In genomic region chr16:4371481-4372314, GRCh38 we compare ENCODE assay signal across 8 cellular contexts. TPM values are rescaled to one million over a fixed set of nuclear protein-coding genes. Genes with fewer than 3 reads are reported as not detected.
DNase-seq lines count a peak whose midpoint lies in the region; ATAC-seq and TF ChIP-seq lines count a peak whose summit lies in the region.

Gene VASN, plus strand, starts transcription at chr16:4371848. Its CDS starts 9,030 bp downstream, at chr16:4380878.

- H3K27me3 Mint-ChIP-seq in osteocyte (ENCODE audit: unreplicated experiment) = no peaks in the 10 kb centered on the region

- TF ChIP-seq POLR2A in testis (IDR thresholded peaks at IDR 0.05) = peak; percentile 82

- intact Hi-C loops in Right ventricle myocardium inferior (cut with DNase I) (loop anchor here (5.0 kb wide), 1 partner anchor 41 kb away; no protein-coding TSS in a partner anchor), testis (cut with DNase I; ENCODE audit: low total_unique reads) (no loop called here)

- H3K4me1 ChIP-seq in testis = peaks cover 45% of the 10 kb centered on the region

- TF ChIP-seq CTCF in osteocyte (IDR thresholded peaks at IDR 0.05) = no peak
- no peak for TF ChIP-seq CTCF in testis (IDR thresholded peaks at IDR 0.05)

- ATAC-seq in activated naive CD4-positive, alpha-beta T cell treated with anti-CD3 and anti-CD28 coated beads, Interleukin-2, amount 50 U/mL, for 72 hours = peak; percentile 76 to 89
- ATAC-seq in Right ventricle myocardium inferior = peak; percentile 75
- no peak for ATAC-seq in GM18870 (IDR thresholded peaks at IDR 0.05; ENCODE audit: unreplicated experiment)

- H3K27me3 ChIP-seq in testis = no peaks in the 10 kb centered on the region

- H3K27ac Mint-ChIP-seq in activated naive CD4-positive, alpha-beta T cell treated with anti-CD3 and anti-CD28 coated beads, Interleukin-2, amount 50 U/mL, for 72 hours = peak within 1 kb of the TSS in 1 of 2 donors; percentile 50
- H3K27ac Mint-ChIP-seq in osteocyte (ENCODE audit: unreplicated experiment) = peak within 1 kb of the TSS; percentile 89

- H3K9ac ChIP-seq in SK-N-MC (ENCODE audit: insufficient read length) = peak within 1 kb of the TSS; percentile 67

- H3K9me3 Mint-ChIP-seq in activated naive CD4-positive, alpha-beta T cell treated with anti-CD3 and anti-CD28 coated beads, Interleukin-2, amount 50 U/mL, for 72 hours = no peaks in the 10 kb centered on the region
- H3K9me3 Mint-ChIP-seq in osteocyte (ENCODE audit: unreplicated experiment) = no peaks in the 10 kb centered on the region

- H3K27ac ChIP-seq in SK-N-MC (no peak within 1 kb of the TSS), testis (peak within 1 kb of the TSS; percentile 86 to 87)

- WGBS in testis, 2 donors = 2% methylated on average over 80 of the region's 86 CpGs; no CpG with 5 or more reads in 1 of the 2 donors

- H3K36me3 ChIP-seq in SK-N-MC (ENCODE audit: insufficient read depth, low read length) = no peaks in the 10 kb centered on the region
- H3K36me3 ChIP-seq in testis (ENCODE audit: low read depth, missing control alignments) = no peaks in the 10 kb centered on the region

- peak within 1 kb of the TSS; percentile 89 for H3K4me3 Mint-ChIP-seq in osteocyte (ENCODE audit: unreplicated experiment)

- H3K4me3 ChIP-seq in SK-N-MC (peak within 1 kb of the TSS; percentile 85), testis (peak within 1 kb of the TSS; percentile 86 to 91)

- no peaks in the 10 kb centered on the region for H3K36me3 Mint-ChIP-seq in activated naive CD4-positive, alpha-beta T cell treated with anti-CD3 and anti-CD28 coated beads, Interleukin-2, amount 50 U/mL, for 72 hours
- H3K36me3 Mint-ChIP-seq in osteocyte (ENCODE audit: unreplicated experiment) = peaks cover 2% of the 10 kb centered on the region

- no peaks in the 10 kb centered on the region for H3K9me3 ChIP-seq in SK-N-MC (ENCODE audit: low read depth, low read length)
- H3K9me3 ChIP-seq in testis = no peaks in the 10 kb centered on the region

- peaks cover 57% of the 10 kb centered on the region for H3K4me1 Mint-ChIP-seq in osteocyte (ENCODE audit: unreplicated experiment)

- DNase-seq in CMK (ENCODE audit: low read depth) (peak; percentile 72), HCEC 1CT (peak; percentile 63), SK-N-MC (ENCODE audit: low read depth, low spot score) (no peak), Right ventricle myocardium inferior (ENCODE audit: missing footprints) (peak; percentile 90), osteocyte (ENCODE audit: extremely low spot score, unreplicated experiment) (peak; percentile 93), testis (peak; percentile 92)
- peak; percentile 68 to 86 for DNase-seq in activated naive CD4-positive, alpha-beta T cell treated with anti-CD3 and anti-CD28 coated beads, Interleukin-2, amount 50 U/mL, for 72 hours (ENCODE audit: low spot score in 2 of 2)

RNA-seq across cellular contexts. Expression of gene VASN, which starts in this region (rescaled TPM):
- total RNA-seq in activated naive CD4-positive, alpha-beta T cell treated with anti-CD3 and anti-CD28 coated beads, Interleukin-2, amount 50 U/mL, for 72 hours = not detected
- 6.4 TPM for total RNA-seq in Right ventricle myocardium inferior
- total RNA-seq in osteocyte = 62.7 and 63.1 TPM in 2 replicates
- 100 to 1,000 TPM; 103 to 125 TPM for total RNA-seq in testis
- 33.9 TPM for polyA plus RNA-seq in testis (ENCODE audit: insufficient read depth, low read depth, low replicate concordance)

Comparison
In these comparisons a context has a peak if more than half of its experiments do, and no peak if none do; other contexts are left out.
1. Peak in DNase-seq and ATAC-seq in activated naive CD4-positive, alpha-beta T cell treated with anti-CD3 and anti-CD28 coated beads, Interleukin-2, amount 50 U/mL, for 72 hours; RNA of the gene not detected or under 1 TPM.